8 cellular contexts compared by ENCODE assay signal in genomic region chr12:9925746-9926393, GRCh38. TPM values are rescaled to one million over a fixed set of nuclear protein-coding genes. Genes with fewer than 3 reads are reported as not detected.
DNase-seq lines count a peak whose midpoint lies in the region; ATAC-seq and TF ChIP-seq lines count a peak whose summit lies in the region.

No MANE protein-coding gene starts in this region.

- TF ChIP-seq POLR2A in Peyer's patch (IDR thresholded peaks at IDR 0.05) = no peak

- H3K4me3 ChIP-seq in Peyer's patch = peak overlapping the region in 3 of 4 donors; percentile 2 to 32 (median 28)

- in situ Hi-C loops in GM13977 (cut with MboI; ENCODE audit: low pct_unique_long_range_greater_than_20kb, low sequenced_read_pairs, unreplicated experiment) = loop anchor here (10.0 kb wide), 1 partner anchor 111 kb away; no protein-coding TSS in a partner anchor

- ATAC-seq in left lobe of liver (peak; percentile 95), HG02840 (IDR thresholded peaks at IDR 0.05; ENCODE audit: low FRiP score, unreplicated experiment) (no peak)

- TF ChIP-seq CTCF in GM13977 (IDR thresholded peaks at IDR 0.05; ENCODE audit: extremely low read depth, insufficient read depth, missing control alignments) = peak; percentile 36
- TF ChIP-seq CTCF in Peyer's patch (IDR thresholded peaks at IDR 0.05) = peak in 5 of 6 experiments; percentile 52 to 67 (median 57)

- H3K4me1 ChIP-seq in Peyer's patch = no peaks in the 10 kb centered on the region

- H3K9me3 ChIP-seq in Peyer's patch = no peaks in the 10 kb centered on the region

- no peak overlapping the region for H3K27ac ChIP-seq in Peyer's patch

- DNase-seq in AG20443 (ENCODE audit: low spot score) (peak; percentile 52), GM13977 (ENCODE audit: low spot score) (no peak), Peyer's patch (peak in 1 of 3 donors; percentile 46), cerebellar cortex (ENCODE audit: low spot score) (peak; percentile 14), left lobe of liver (ENCODE audit: low spot score) (no peak), superior temporal gyrus (ENCODE audit: extremely low spot score) (peak; percentile 72), COLO668 (lab: John Stamatoyannopoulos, UW; ENCODE audit: unreplicated experiment) (no peak)

- no peaks in the 10 kb centered on the region for H3K36me3 ChIP-seq in Peyer's patch

- no peaks in the 10 kb centered on the region for H3K27me3 ChIP-seq in Peyer's patch

RNA-seq across cellular contexts. Expression of gene CLEC2A, which starts 6.3 kb away (rescaled TPM):
- total RNA-seq in Peyer's patch (not detected), left lobe of liver (not detected)

RNA-seq across cellular contexts. Expression of gene KLRF2, which starts 44.6 kb away (rescaled TPM):
- total RNA-seq in Peyer's patch (not detected), left lobe of liver (not detected)

RNA-seq across cellular contexts. Expression of gene CLEC12A, which starts 45.3 kb away (rescaled TPM):
- total RNA-seq in Peyer's patch (10 to 100 TPM in 1 of 4 donors, not detected in 3; 10.7 TPM), left lobe of liver (0.38 TPM)

RNA-seq across cellular contexts. Expression of gene CLEC2B, which starts 56.7 kb away (rescaled TPM):
- 10 to 100 TPM in 1 of 4 donors, 1 to 10 TPM in 3; 3.3 to 31.4 (median 5.7) TPM for total RNA-seq in Peyer's patch
- 1.4 TPM for total RNA-seq in left lobe of liver

Comparison
In these comparisons a context has a peak if more than half of its experiments do, and no peak if none do; other contexts are left out.
1. DNase-seq: peak in AG20443 (single experiment), cerebellar cortex (single experiment) and superior temporal gyrus (single experiment); none in GM13977 (single experiment), left lobe of liver (single experiment) and COLO668 (single experiment).